Comparison of ENCODE assay signal across 19 cellular contexts in genomic region chr11:47260366-47260765, GRCh38. TPM values are rescaled to one million over a fixed set of nuclear protein-coding genes. Genes with fewer than 3 reads are reported as not detected.
A peak's percentile ranks its signal among the peaks of the same experiment; 100 is the strongest.
DNase-seq lines count a peak whose midpoint lies in the region; ATAC-seq and TF ChIP-seq lines count a peak whose summit lies in the region.
"Had no signal": no experiment of that assay in that cellular context is flagged by ENCODE, and none has a peak within 500 bp of the region (broad histone marks: within the 10 kb centered on the region; RNA-seq: fewer than 3 reads in every experiment).

No MANE protein-coding gene starts in this region.

- H3K4ac ChIP-seq in IMR-90 (ENCODE audit: low read depth, low read length) (no peak overlapping the region), mesenchymal stem cell (ENCODE audit: low read depth in 1 of 2, low read length in 2 of 2) (no peak overlapping the region)

- no peak for TF ChIP-seq RAD21 in IMR-90 (IDR thresholded peaks at IDR 0.05; ENCODE audit: low read length)

- H3K27me3 Mint-ChIP-seq in naive thymus-derived CD4-positive, alpha-beta T cell, result no peaks in the 10 kb centered on the region
- H3K27me3 Mint-ChIP-seq: CD8-positive, alpha-beta memory T cell had no signal

- dilution Hi-C loops in IMR-90 (cut with HindIII; ENCODE audit: low sequenced_read_pairs, unreplicated experiment), result no loop called here

- no peak overlapping the region for H2BK15ac ChIP-seq in IMR-90 (ENCODE audit: low read depth, low read length)
- H2BK15ac ChIP-seq in mesenchymal stem cell (ENCODE audit: low read depth, poor library complexity, severe bottlenecking), result no peak overlapping the region

- POLR2A ChIA-PET in IMR-90 (lab: Charles Lee; ENCODE audit: unreplicated experiment), result no interaction called here
- POLR2A ChIA-PET in naive thymus-derived CD4-positive, alpha-beta T cell (lab: Charles Lee), result interaction anchor here (1.6 to 2.8 kb wide), 3 partner anchors 8 to 13 kb away, joined by 9 to 20 read pairs (median 18); partner anchors contain the start of gene ACP2

- no peak overlapping the region for H4K5ac ChIP-seq in IMR-90 (ENCODE audit: low read depth, low read length)

- H3K9me3 Mint-ChIP-seq in naive thymus-derived CD4-positive, alpha-beta T cell, result no peaks in the 10 kb centered on the region
- H3K9me3 Mint-ChIP-seq: CD14-positive monocyte; CD8-positive, alpha-beta memory T cell had no signal

- H3K36me3 ChIP-seq in BLaER1 treated with 17β-estradiol and CSF1 and Interleukin-3, amounts not matched to agents 10 nM and 100 nM, result peaks cover 0 to 38% (median 0%) of the 10 kb centered on the region in 11 experiments; a peak in 4 of 22 replicates
- H3K36me3 ChIP-seq in IMR-90 (ENCODE audit: control insufficient read depth, insufficient read depth, low read length) (peaks cover 6% of the 10 kb centered on the region; the same call in 1 of the 2 replicates), mesenchymal stem cell (ENCODE audit: control insufficient read depth in 1 of 2, insufficient read depth in 2 of 2, low read depth in 1 of 2, low read length in 2 of 2) (peaks cover 0 to 10% of the 10 kb centered on the region in 2 experiments), subcutaneous abdominal adipose tissue (ENCODE audit: control insufficient read depth in 5 of 5, insufficient read depth in 5 of 5, low read length in 5 of 5) (peaks cover 0 to 28% (median 24%) of the 10 kb centered on the region in 5 donors)
- no peaks in the 10 kb centered on the region for H3K36me3 ChIP-seq in naive thymus-derived CD4-positive, alpha-beta T cell (ENCODE audit: control insufficient read depth in 2 of 3, insufficient read depth in 3 of 3, low read length in 3 of 3)
- H3K36me3 ChIP-seq: MG63 had no signal

- peaks cover 8% of the 10 kb centered on the region for H3K9me1 ChIP-seq in IMR-90 (ENCODE audit: insufficient read depth, low read length)

- H4K20me1 ChIP-seq in BLaER1 treated with 17β-estradiol and CSF1 and Interleukin-3, amounts not matched to agents 10 nM and 100 nM, result no peaks in the 10 kb centered on the region; a peak in 1 of 22 replicates
- H4K20me1 ChIP-seq in IMR-90 (ENCODE audit: insufficient read depth, low read length), result no peaks in the 10 kb centered on the region

- peaks cover 33 to 86% (median 42%) of the 10 kb centered on the region in 10 experiments for H3K4me1 ChIP-seq in BLaER1 treated with 17β-estradiol and CSF1 and Interleukin-3, amounts not matched to agents 10 nM and 100 nM
- H3K4me1 ChIP-seq in IMR-90 (ENCODE audit: control insufficient read depth, insufficient read depth, low read length) (peaks cover 15% of the 10 kb centered on the region), mesenchymal stem cell (ENCODE audit: control insufficient read depth, insufficient read depth, low read depth, low read length) (peaks cover 23% of the 10 kb centered on the region), subcutaneous abdominal adipose tissue (ENCODE audit: control insufficient read depth in 5 of 5, insufficient read depth in 5 of 5, low read length in 5 of 5) (peaks cover 21 to 87% (median 80%) of the 10 kb centered on the region in 5 donors)
- H3K4me1 ChIP-seq in naive thymus-derived CD4-positive, alpha-beta T cell (ENCODE audit: control insufficient read depth in 2 of 2, insufficient read depth in 2 of 2, low read length in 2 of 2), result peaks cover 0 to 11% of the 10 kb centered on the region in 2 donors

- no peak overlapping the region for H3K4me3 Mint-ChIP-seq in naive thymus-derived CD4-positive, alpha-beta T cell
- H3K4me3 Mint-ChIP-seq: CD14-positive monocyte; CD8-positive, alpha-beta memory T cell had no signal

- peaks cover 0 to 16% of the 10 kb centered on the region in 2 experiments; a peak in 2 of 4 replicates for H3K79me1 ChIP-seq in IMR-90 (ENCODE audit: low read depth in 1 of 2, low read length in 2 of 2)
- H3K79me1 ChIP-seq in mesenchymal stem cell (replicated peaks; ENCODE audit: low read length, poor library complexity, severe bottlenecking), result peaks cover 3% of the 10 kb centered on the region

- H3K56ac ChIP-seq in IMR-90 (ENCODE audit: extremely low read depth, insufficient read depth, low read length), result no peak overlapping the region

- no peaks in the 10 kb centered on the region for H3K9me3 ChIP-seq in BLaER1 treated with 17β-estradiol and CSF1 and Interleukin-3, amounts not matched to agents 10 nM and 100 nM (replicated peaks in 1 of 11)
- H3K9me3 ChIP-seq in IMR-90 (ENCODE audit: control insufficient read depth, insufficient read depth, low read length) (no peaks in the 10 kb centered on the region), mesenchymal stem cell (ENCODE audit: control insufficient read depth, low read length) (no peaks in the 10 kb centered on the region), subcutaneous abdominal adipose tissue (ENCODE audit: control insufficient read depth in 5 of 5, low read length in 5 of 5) (no peaks in the 10 kb centered on the region)
- H3K9me3 ChIP-seq in naive thymus-derived CD4-positive, alpha-beta T cell (ENCODE audit: control insufficient read depth in 2 of 3, low read length in 3 of 3), result no peaks in the 10 kb centered on the region
- H3K9me3 ChIP-seq: MG63, SK-N-SH had no signal

- H3K23ac ChIP-seq in IMR-90 (ENCODE audit: low read depth, low read length) (no peak overlapping the region), mesenchymal stem cell (ENCODE audit: low read length in 2 of 2) (peak overlapping the region in 1 of 2 experiments; percentile 42)

- TF ChIP-seq CTCF in IMR-90 (conservative IDR thresholded peaks at IDR 0.05; ENCODE audit: low read depth, low read length), result no peak

- peak overlapping the region in 1 of 2 experiments; percentile 87 for H2BK12ac ChIP-seq in mesenchymal stem cell (ENCODE audit: low read length in 2 of 2)

- no peak overlapping the region for H2AK9ac ChIP-seq in IMR-90 (replicated peaks; ENCODE audit: low read depth, low read length, poor library complexity)

- peak overlapping the region in 7 of 11 experiments; percentile 36 to 85 (median 63); a peak in 9 of 22 replicates for H3K9ac ChIP-seq in BLaER1 treated with 17β-estradiol and CSF1 and Interleukin-3, amounts not matched to agents 10 nM and 100 nM
- H3K9ac ChIP-seq in IMR-90 (ENCODE audit: low read depth, low read length) (no peak overlapping the region), mesenchymal stem cell (ENCODE audit: low read length) (no peak overlapping the region), subcutaneous abdominal adipose tissue (ENCODE audit: low read length in 5 of 5) (peak overlapping the region in 2 of 5 donors; percentile 57 to 63)
- H3K9ac ChIP-seq: SK-N-SH had no signal

- no peak for TF ChIP-seq POLR2A in IMR-90 (IDR thresholded peaks at IDR 0.05; ENCODE audit: low read depth, low read length)

- DNase-seq in IMR-90, result no peak
- DNase-seq in mesenchymal stem cell, result no peak
- DNase-seq in NCI-H82 (lab: John Stamatoyannopoulos, UW), result no peak
- no peak for DNase-seq in naive thymus-derived CD4-positive, alpha-beta T cell
- no peak for DNase-seq in DMS 273 (lab: John Stamatoyannopoulos, UW; ENCODE audit: unreplicated experiment)
- DNase-seq: CD8-positive, alpha-beta memory T cell; H7; KG1; MG63; NCI-H1105 treated with DMSO at 0.1 percent for 48 hours; NCI-H146; NCI-H1930; NCI-H2107; NCI-H524; NCI-H748 treated with DMSO at 0.1 percent for 48 hours; SK-N-SH had no signal

- H3K27me3 ChIP-seq in BLaER1 treated with 17β-estradiol and CSF1 and Interleukin-3, amounts not matched to agents 10 nM and 100 nM, result no peaks in the 10 kb centered on the region
- H3K27me3 ChIP-seq in IMR-90 (ENCODE audit: control insufficient read depth, insufficient read depth, low read length) (no peaks in the 10 kb centered on the region), mesenchymal stem cell (ENCODE audit: control insufficient read depth in 1 of 2, insufficient read depth in 1 of 2, low read length in 2 of 2) (no peaks in the 10 kb centered on the region), subcutaneous abdominal adipose tissue (ENCODE audit: control insufficient read depth in 5 of 5, insufficient read depth in 4 of 5, low read length in 5 of 5) (no peaks in the 10 kb centered on the region)
- no peaks in the 10 kb centered on the region for H3K27me3 ChIP-seq in naive thymus-derived CD4-positive, alpha-beta T cell (ENCODE audit: control insufficient read depth in 2 of 2, insufficient read depth in 2 of 2, low read length in 2 of 2)
- H3K27me3 ChIP-seq: MG63 had no signal

- no TSS peak for BruUV-seq in IMR-90 (replicated peaks; lab: Mats Ljungman, UMichigan)

- peaks cover 0 to 3% (median 0%) of the 10 kb centered on the region in 5 donors for H3K36me3 Mint-ChIP-seq in naive thymus-derived CD4-positive, alpha-beta T cell
- H3K36me3 Mint-ChIP-seq: CD8-positive, alpha-beta memory T cell had no signal

- ATAC-seq in IMR-90 (ENCODE audit: low read depth), result no peak
- no peak for ATAC-seq in naive thymus-derived CD4-positive, alpha-beta T cell

- no peak overlapping the region for H4K91ac ChIP-seq in IMR-90 (ENCODE audit: insufficient read depth, low read depth, low read length)
- H4K91ac ChIP-seq in mesenchymal stem cell (ENCODE audit: low read length), result peak overlapping the region; percentile 91

- H2BK120ac ChIP-seq in IMR-90 (ENCODE audit: low read depth, low read length) (no peak overlapping the region), mesenchymal stem cell (ENCODE audit: low read depth, low read length) (no peak overlapping the region)

- H3K14ac ChIP-seq in IMR-90 (replicated peaks; ENCODE audit: low read depth, low read length) (no peak overlapping the region), mesenchymal stem cell (ENCODE audit: low read length in 2 of 2) (no peak overlapping the region)

- 99% methylated on average over 13 of the region's 19 CpGs; no CpG with 5 or more reads in 1 of the 2 experiments for WGBS in IMR-90 (ENCODE audit: extremely low coverage in 2 of 2, insufficient read length in 1 of 2), 2 experiments
- WGBS in mesenchymal stem cell, result 96% methylated on average over 19 of the region's 19 CpGs

- intact Hi-C loops in IMR-90 (cut with micrococcal nuclease), result no loop called here
- intact Hi-C loops in naive thymus-derived CD4-positive, alpha-beta T cell (cut with micrococcal nuclease), result no loop called here

- H2BK5ac ChIP-seq in IMR-90 (ENCODE audit: low read depth, low read length, poor library complexity, severe bottlenecking) (no peak overlapping the region), mesenchymal stem cell (ENCODE audit: low read depth, low read length, poor library complexity, severe bottlenecking) (no peak overlapping the region)

- CTCF ChIA-PET in IMR-90 (lab: Yijun Ruan, JAX), result interaction anchor here (2.5 kb wide), 1 partner anchor 26 kb away, joined by 12 read pairs; no protein-coding TSS in a partner anchor
- CTCF ChIA-PET in naive thymus-derived CD4-positive, alpha-beta T cell (lab: Charles Lee), result interaction anchor here (1.5 to 2.0 kb wide), 5 partner anchors 11 to 82 kb away, joined by 3 to 15 read pairs (median 10); partner anchors contain the start of genes ACP2 and DDB2

- H3K4me1 Mint-ChIP-seq in naive thymus-derived CD4-positive, alpha-beta T cell, result peaks cover 9 to 26% (median 16%) of the 10 kb centered on the region in 7 donors

- H2AK5ac ChIP-seq in IMR-90 (ENCODE audit: low read depth, low read length) (0 out of 2 replicates have a peak overlapping the region, but pooled peaks have one; percentile 16), mesenchymal stem cell (ENCODE audit: low read length, severe bottlenecking) (no peak overlapping the region)

- H4K8ac ChIP-seq in IMR-90 (ENCODE audit: low read depth in 2 of 2, low read length in 2 of 2) (no peak overlapping the region), mesenchymal stem cell (ENCODE audit: low read length) (no peak overlapping the region)

- no peak overlapping the region for H3K4me3 ChIP-seq in BLaER1 treated with 17β-estradiol and CSF1 and Interleukin-3, amounts not matched to agents 10 nM and 100 nM
- H3K4me3 ChIP-seq in IMR-90 (ENCODE audit: insufficient read depth, low read depth, low read length) (no peak overlapping the region), mesenchymal stem cell (ENCODE audit: insufficient read depth in 1 of 2, low read depth in 1 of 2, low read length in 2 of 2) (no peak overlapping the region), subcutaneous abdominal adipose tissue (ENCODE audit: low read depth in 1 of 5, low read length in 5 of 5) (peak overlapping the region in 3 of 5 donors; percentile 19 to 76 (median 29))
- no peak overlapping the region for H3K4me3 ChIP-seq in naive thymus-derived CD4-positive, alpha-beta T cell (ENCODE audit: low read length)
- H3K4me3 ChIP-seq: MG63 had no signal

- H3K4me2 ChIP-seq in BLaER1 treated with 17β-estradiol and CSF1 and Interleukin-3, amounts not matched to agents 10 nM and 100 nM, result peak overlapping the region in 2 of 11 experiments; percentile 93 to 95; a peak in 4 of 22 replicates
- H3K4me2 ChIP-seq in IMR-90 (ENCODE audit: low read depth, low read length), result no peak overlapping the region
- H3K4me2 ChIP-seq in mesenchymal stem cell (ENCODE audit: low read length, poor library complexity, severe bottlenecking), result no peak overlapping the region
- H3K4me2 ChIP-seq: SK-N-SH had no signal

- no peak overlapping the region for H2BK20ac ChIP-seq in IMR-90 (ENCODE audit: low read depth, low read length)

- H2AFZ ChIP-seq in IMR-90 (replicated peaks; ENCODE audit: low read length, poor library complexity), result no peak overlapping the region
- no peak overlapping the region for H2AFZ ChIP-seq in mesenchymal stem cell (ENCODE audit: low read depth, low read length)

- H3K27ac Mint-ChIP-seq in naive thymus-derived CD4-positive, alpha-beta T cell, result peak overlapping the region in 1 of 9 donors; percentile 65
- H3K27ac Mint-ChIP-seq: CD14-positive monocyte had no signal

- no peak overlapping the region for H3K18ac ChIP-seq in IMR-90 (ENCODE audit: low read depth, low read length)
- H3K18ac ChIP-seq in mesenchymal stem cell (ENCODE audit: low read depth in 1 of 2, low read length in 2 of 2), result no peak overlapping the region

- peak overlapping the region in 7 of 11 experiments; percentile 25 to 64 (median 57); a peak in 12 of 22 replicates for H3K27ac ChIP-seq in BLaER1 treated with 17β-estradiol and CSF1 and Interleukin-3, amounts not matched to agents 10 nM and 100 nM
- no peak overlapping the region for H3K27ac ChIP-seq in IMR-90 (ENCODE audit: insufficient read depth, low read length)
- H3K27ac ChIP-seq in mesenchymal stem cell (ENCODE audit: low read length, poor library complexity, severe bottlenecking), result no peak overlapping the region
- H3K27ac ChIP-seq in subcutaneous abdominal adipose tissue (ENCODE audit: low read depth, low read length), result peak overlapping the region; percentile 97
- H3K27ac ChIP-seq in naive thymus-derived CD4-positive, alpha-beta T cell (ENCODE audit: low read depth, low read length), result no peak overlapping the region

- in situ Hi-C loops in IMR-90 (cut with MboI; ENCODE audit: low sequenced_read_pairs), result loop anchor here (5.0 kb wide), 1 partner anchor 83 kb away; the partner anchor contains the start of gene ARFGAP2

RNA-seq across cellular contexts. Expression of gene NR1H3, which starts 2.6 kb away (rescaled TPM):
- total RNA-seq in IMR-90 (2012; rRNA removed), result 9.1 and 9.7 TPM in 2 replicates
- 13.6 and 19.0 TPM in 2 replicates for polyA plus RNA-seq in IMR-90 (2012; rRNA removed)
- polyA plus RNA-seq in IMR-90 (2012; cell fraction: cytosol; rRNA removed), result 9.7 and 15.4 TPM in 2 replicates
- 48.0 and 62.0 TPM in 2 replicates for polyA plus RNA-seq in IMR-90 (2012; cell fraction: nucleus; rRNA removed; ENCODE audit: low replicate concordance)
- 21.5 TPM for polyA plus RNA-seq in mesenchymal stem cell (2013, experiment 1 of 2)
- 20.0 TPM for polyA plus RNA-seq in mesenchymal stem cell (2013, experiment 2 of 2)
- 10 to 100 TPM in 3 of 5 experiments, 1 to 10 TPM in 2; 3.7 to 19.4 (median 10.6) TPM for total RNA-seq in naive thymus-derived CD4-positive, alpha-beta T cell
- 1 to 10 TPM; 5.2 to 8.3 TPM for polyA plus RNA-seq in naive thymus-derived CD4-positive, alpha-beta T cell

RNA-seq across cellular contexts. Expression of gene MADD, which starts 9.6 kb away (rescaled TPM):
- 11.1 and 13.3 TPM in 2 replicates for total RNA-seq in IMR-90 (2012; rRNA removed)
- 16.4 and 17.3 TPM in 2 replicates for polyA plus RNA-seq in IMR-90 (2012; rRNA removed)
- 11.8 and 13.6 TPM in 2 replicates for polyA plus RNA-seq in IMR-90 (2012; cell fraction: cytosol; rRNA removed)
- 45.5 and 53.1 TPM in 2 replicates for polyA plus RNA-seq in IMR-90 (2012; cell fraction: nucleus; rRNA removed; ENCODE audit: low replicate concordance)
- 18.6 TPM for polyA plus RNA-seq in mesenchymal stem cell (2013, experiment 1 of 2)
- 17.8 TPM for polyA plus RNA-seq in mesenchymal stem cell (2013, experiment 2 of 2)
- 100 to 1,000 TPM in 4 of 5 experiments, 10 to 100 TPM in 1; 99.9 to 150 (median 128) TPM for total RNA-seq in naive thymus-derived CD4-positive, alpha-beta T cell
- polyA plus RNA-seq in naive thymus-derived CD4-positive, alpha-beta T cell, result 10 to 100 TPM; 18.7 to 37.3 TPM

RNA-seq across cellular contexts. Expression of gene ACP2, which starts 11.8 kb away (rescaled TPM):
- 10.3 and 17.7 TPM in 2 replicates for total RNA-seq in IMR-90 (2012; rRNA removed)
- polyA plus RNA-seq in IMR-90 (2012; rRNA removed), result 23.6 and 24.8 TPM in 2 replicates
- polyA plus RNA-seq in IMR-90 (2012; cell fraction: cytosol; rRNA removed), result 17.6 and 27.9 TPM in 2 replicates
- 44.8 and 66.4 TPM in 2 replicates for polyA plus RNA-seq in IMR-90 (2012; cell fraction: nucleus; rRNA removed; ENCODE audit: low replicate concordance)
- polyA plus RNA-seq in mesenchymal stem cell (2013, experiment 1 of 2), result 33.5 TPM
- polyA plus RNA-seq in mesenchymal stem cell (2013, experiment 2 of 2), result 31.7 TPM
- 10 to 100 TPM; 17.6 to 38.1 (median 24.3) TPM for total RNA-seq in naive thymus-derived CD4-positive, alpha-beta T cell
- 10 to 100 TPM in 1 of 2 donors, 1 to 10 TPM in 1; 7.1 to 17.7 TPM for polyA plus RNA-seq in naive thymus-derived CD4-positive, alpha-beta T cell

RNA-seq across cellular contexts. Expression of gene DDB2, which starts 45.6 kb away (rescaled TPM):
- 25.6 and 27.8 TPM in 2 replicates for total RNA-seq in IMR-90 (2012; rRNA removed)
- 33.5 and 33.6 TPM in 2 replicates for polyA plus RNA-seq in IMR-90 (2012; rRNA removed)
- polyA plus RNA-seq in IMR-90 (2012; cell fraction: cytosol; rRNA removed), result 24.1 and 24.5 TPM in 2 replicates
- polyA plus RNA-seq in IMR-90 (2012; cell fraction: nucleus; rRNA removed; ENCODE audit: low replicate concordance), result 77.2 and 160 TPM in 2 replicates
- polyA plus RNA-seq in mesenchymal stem cell (2013, experiment 1 of 2), result 32.7 TPM
- polyA plus RNA-seq in mesenchymal stem cell (2013, experiment 2 of 2), result 30.8 TPM
- 100 to 1,000 TPM in 2 of 5 experiments, 10 to 100 TPM in 3; 65.4 to 135 (median 93.4) TPM for total RNA-seq in naive thymus-derived CD4-positive, alpha-beta T cell
- 10 to 100 TPM; 32.9 to 35.4 TPM for polyA plus RNA-seq in naive thymus-derived CD4-positive, alpha-beta T cell

Comparison
In these comparisons a context has a peak if more than half of its experiments do, and no peak if none do; other contexts are left out.
1. H3K27ac ChIP-seq: peak in BLaER1 treated with 17β-estradiol and CSF1 and Interleukin-3, amounts not matched to agents 10 nM and 100 nM (7 of 11) and subcutaneous abdominal adipose tissue (single experiment); none in IMR-90 (single experiment), mesenchymal stem cell (single experiment) and naive thymus-derived CD4-positive, alpha-beta T cell (single experiment).
2. H3K4me3 ChIP-seq: peak in subcutaneous abdominal adipose tissue (3 of 5); none in BLaER1 treated with 17β-estradiol and CSF1 and Interleukin-3, amounts not matched to agents 10 nM and 100 nM (0 of 10), IMR-90 (single experiment), mesenchymal stem cell (0 of 2) and naive thymus-derived CD4-positive, alpha-beta T cell (single experiment).
3. H3K9ac ChIP-seq: peak in BLaER1 treated with 17β-estradiol and CSF1 and Interleukin-3, amounts not matched to agents 10 nM and 100 nM (7 of 11); none in IMR-90 (single experiment) and mesenchymal stem cell (single experiment).